Comparison of ENCODE assay signal across 8 cellular contexts in the genomic region with DNA sequence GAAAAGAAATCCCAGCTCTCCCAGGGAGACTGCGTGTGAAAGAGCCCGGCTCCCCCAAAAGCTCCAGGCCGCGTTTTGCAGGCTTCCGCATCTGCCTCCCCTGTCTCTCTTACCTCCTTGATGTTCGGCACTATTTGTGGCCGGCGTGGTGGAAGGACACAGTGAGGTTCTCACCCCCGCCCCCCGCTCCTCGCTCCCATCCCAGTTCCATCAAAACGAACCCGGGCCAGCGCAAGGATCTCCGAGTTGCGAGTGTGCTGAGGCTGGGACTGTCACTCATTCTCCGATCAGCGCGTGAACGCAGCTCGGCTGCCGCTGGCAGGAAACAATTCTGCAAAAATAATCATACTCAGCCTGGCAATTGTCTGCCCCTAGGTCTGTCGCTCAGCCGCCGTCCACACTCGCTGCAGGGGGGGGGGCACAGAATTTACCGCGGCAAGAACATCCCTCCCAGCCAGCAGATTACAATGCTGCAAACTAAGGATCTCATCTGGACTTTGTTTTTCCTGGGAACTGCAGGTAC. TPM values are rescaled to one million over a fixed set of nuclear protein-coding genes. Genes with fewer than 3 reads are reported as not detected.
A peak's percentile ranks its signal among the peaks of the same experiment; 100 is the strongest.
DNase-seq lines count a peak whose midpoint lies in the region; ATAC-seq and TF ChIP-seq lines count a peak whose summit lies in the region.

TSS of gene NCAM1 (plus strand) at position 275 of the 523 bp plus-strand sequence.

- H3K79me2 ChIP-seq in OCI-LY7 (ENCODE audit: insufficient read depth, low read depth, low read length) = no peaks in the 10 kb centered on the region

- no peaks in the 10 kb centered on the region for H3K36me3 ChIP-seq in OCI-LY7 (ENCODE audit: insufficient read depth, low read length)
- no peaks in the 10 kb centered on the region for H3K36me3 ChIP-seq in iPS-15b (ENCODE audit: control insufficient read depth, insufficient read depth, low read length)
- no peaks in the 10 kb centered on the region for H3K36me3 ChIP-seq in rectal smooth muscle tissue (ENCODE audit: control insufficient read depth, insufficient read depth, low read length)

- no peak for TF ChIP-seq CTCF in OCI-LY7 (conservative IDR thresholded peaks at IDR 0.05; ENCODE audit: low read length)

- peaks cover 58% of the 10 kb centered on the region for H3K27me3 ChIP-seq in iPS-15b (ENCODE audit: control insufficient read depth, insufficient read depth, low read length)
- H3K27me3 ChIP-seq in rectal smooth muscle tissue (ENCODE audit: control insufficient read depth, insufficient read depth, low read length) = peaks cover 4% of the 10 kb centered on the region

- BruUV-seq in OCI-LY7 (replicated peaks; lab: Mats Ljungman, UMichigan) = no TSS peak

- CTCF ChIA-PET in OCI-LY7 (lab: Charles Lee; ENCODE audit: unreplicated experiment) = no interaction called here

- H3K4me3 ChIP-seq in OCI-LY7 (ENCODE audit: low read depth, low read length, poor library complexity, severe bottlenecking) (peak within 1 kb of the TSS; percentile 28), iPS-15b (ENCODE audit: low read depth, low read length) (peak within 1 kb of the TSS; percentile 78), rectal smooth muscle tissue (ENCODE audit: low read length) (peak within 1 kb of the TSS; percentile 83)

- in situ Hi-C loops in KBM-7 (cut with MboI; ENCODE audit: low pct_unique_long_range_greater_than_20kb, low sequenced_read_pairs) = no loop called here

- H3K9ac ChIP-seq in iPS-15b (ENCODE audit: low read depth, low read length) (no peak within 1 kb of the TSS), rectal smooth muscle tissue (ENCODE audit: low read length) (no peak within 1 kb of the TSS)

- no peaks in the 10 kb centered on the region for H4K20me1 ChIP-seq in OCI-LY7 (ENCODE audit: insufficient read depth, low read length)

- H3K27ac ChIP-seq in OCI-LY7 (ENCODE audit: low read depth, low read length, poor library complexity, severe bottlenecking) (no peak within 1 kb of the TSS), rectal smooth muscle tissue (ENCODE audit: low read depth, low read length) (peak within 1 kb of the TSS; percentile 43)

- POLR2A ChIA-PET in OCI-LY7 (lab: Charles Lee) = no interaction called here

- H3K9me2 ChIP-seq in OCI-LY7 (ENCODE audit: insufficient read depth, low read length) = no peaks in the 10 kb centered on the region

- DNase-seq in COR-L47 (lab: John Stamatoyannopoulos, UW) (peak; percentile 97), KBM-7 (peak; percentile 59), OCI-LY7 (ENCODE audit: low spot score) (peak; percentile 10), brain pericyte (ENCODE audit: low read depth, low spot score) (peak; percentile 3)

- ATAC-seq in HG03097 (IDR thresholded peaks at IDR 0.05; ENCODE audit: low FRiP score, unreplicated experiment) (no peak), HG02970 (IDR thresholded peaks at IDR 0.05; ENCODE audit: low FRiP score, unreplicated experiment) (no peak)

- H3K4me1 ChIP-seq in OCI-LY7 (ENCODE audit: insufficient read depth, low read length, poor library complexity, severe bottlenecking) = no peaks in the 10 kb centered on the region
- no peaks in the 10 kb centered on the region for H3K4me1 ChIP-seq in iPS-15b (ENCODE audit: control insufficient read depth, insufficient read depth, low read length)
- H3K4me1 ChIP-seq in rectal smooth muscle tissue (ENCODE audit: control insufficient read depth, insufficient read depth, low read length) = no peaks in the 10 kb centered on the region

- H2AFZ ChIP-seq in OCI-LY7 (ENCODE audit: low read length) = 0 out of 2 replicates have a peak within 1 kb of the TSS, but pooled peaks have one; percentile 35

- H3K9me3 ChIP-seq in OCI-LY7 (ENCODE audit: low read length) = no peaks in the 10 kb centered on the region
- H3K9me3 ChIP-seq in iPS-15b (ENCODE audit: control insufficient read depth, insufficient read depth, low read length) = no peaks in the 10 kb centered on the region

- intact Hi-C loops in OCI-LY7 (cut with micrococcal nuclease; ENCODE audit: unreplicated experiment) = no loop called here

- H3K4me2 ChIP-seq in OCI-LY7 (ENCODE audit: low read length) = peak within 1 kb of the TSS; percentile 39

RNA-seq across cellular contexts. Expression of gene NCAM1, which starts in this region (rescaled TPM):
- not detected in 2 replicates for total RNA-seq in OCI-LY7 (2014; rRNA removed; shearing (Covaris generic))
- not detected in 2 replicates for total RNA-seq in OCI-LY7 (2022)

Comparison
In these comparisons a context has a peak if more than half of its experiments do, and no peak if none do; other contexts are left out.
1. Peak in DNase-seq, H3K4me3 ChIP-seq and H3K4me2 ChIP-seq in OCI-LY7; RNA of the gene not detected or under 1 TPM.
2. DNase-seq: peak in every context shown above with its lines; median percentile 97 in COR-L47; 59 in KBM-7; 10 in OCI-LY7; 3 in brain pericyte.
3. H3K4me3 ChIP-seq: peak in every context shown above with its lines; median percentile 83 in rectal smooth muscle tissue; 78 in iPS-15b; 28 in OCI-LY7.